Comparison of ENCODE assay signal across 1 cellular context in genomic region chr5:82332889-82333619, GRCh38.
TF ChIP-seq lines count a peak whose summit lies in the region.

No MANE protein-coding gene starts in this region.

TF ChIP-seq in HEK293T, 16 proteins besides CTCF, POLR2A, EP300 and RAD21 (continued from another document):
- TF ChIP-seq FOXA1 (IDR thresholded peaks at IDR 0.05) (no peak), FOXM1 (IDR thresholded peaks at IDR 0.05; ENCODE audit: borderline replicate concordance) (no peak), HDGF (IDR thresholded peaks at IDR 0.05; ENCODE audit: borderline replicate concordance) (no peak), ARNT (IDR thresholded peaks at IDR 0.05) (no peak), BHLHE40 (IDR thresholded peaks at IDR 0.05; ENCODE audit: borderline replicate concordance) (no peak)
